In genomic region chr10:21498416-21498815, GRCh38 we compare ENCODE assay signal across 1 cellular context.
TF ChIP-seq lines count a peak whose summit lies in the region.

No MANE protein-coding gene starts in this region.

TF ChIP-seq in H1, 55 proteins besides CTCF, POLR2A, EP300 and RAD21:
- TF ChIP-seq ASH2L (IDR thresholded peaks at IDR 0.05; ENCODE audit: low read length) (no peak), CBX8 (IDR thresholded peaks at IDR 0.05; ENCODE audit: borderline replicate concordance, low read depth, low read length) (0 out of 2 replicates have a peak, but pooled peaks have one; percentile 26)
